Comparison of ENCODE assay signal across 17 cellular contexts in the genomic region with DNA sequence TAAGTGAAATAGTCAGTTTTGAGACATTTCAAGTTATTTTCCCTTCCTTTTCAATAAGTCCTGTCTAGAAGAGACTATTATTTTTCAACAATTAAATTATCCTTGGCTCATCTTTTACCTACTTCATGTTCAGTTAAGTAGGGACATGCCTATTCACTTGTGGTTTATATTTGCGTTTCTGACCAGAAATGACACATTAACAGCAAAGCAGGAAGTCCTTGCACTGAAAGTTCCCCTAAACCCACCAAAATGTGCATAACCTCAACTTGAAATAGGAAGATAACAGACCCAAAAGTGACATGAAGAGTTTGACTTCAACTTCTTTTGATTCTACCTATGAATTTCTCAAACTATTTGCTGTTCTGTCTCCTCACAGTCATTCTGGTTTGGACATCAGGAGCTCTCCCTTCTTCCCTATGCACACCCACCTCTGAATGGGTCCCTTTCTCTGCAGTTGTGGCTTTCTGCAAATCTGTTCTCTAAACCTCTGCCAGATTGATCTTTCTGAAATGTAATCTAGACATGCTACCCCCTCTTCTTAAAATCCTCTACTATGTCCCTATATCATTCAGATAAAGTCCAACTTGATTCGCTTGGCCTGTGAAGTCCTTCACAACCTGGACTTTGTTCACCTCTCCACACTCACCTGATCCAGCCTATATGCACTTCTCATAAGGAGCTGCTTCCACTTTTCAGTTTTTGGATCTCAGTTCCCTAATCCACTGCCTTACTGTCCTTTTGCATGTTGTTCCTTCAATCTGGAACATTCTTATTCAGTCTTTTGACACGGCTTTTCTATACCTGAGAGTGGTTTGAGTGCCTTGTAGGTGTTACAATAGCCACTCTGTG.
DNase-seq lines count a peak whose midpoint lies in the region; ATAC-seq and TF ChIP-seq lines count a peak whose summit lies in the region.
"Had no signal": no experiment of that assay in that cellular context is flagged by ENCODE, and none has a peak within 500 bp of the region (broad histone marks: within the 10 kb centered on the region; RNA-seq: fewer than 3 reads in every experiment).

No MANE protein-coding gene starts in this region.

- no peak overlapping the region for H3K4me3 ChIP-seq in OCI-LY1 (ENCODE audit: low read depth, low read length, poor library complexity, severe bottlenecking)
- H3K4me3 ChIP-seq: BLaER1, cardiac muscle cell, esophagus squamous epithelium, Peyer's patch had no signal

- no peak overlapping the region for H3K4me2 ChIP-seq in OCI-LY1 (ENCODE audit: low read length)
- H3K4me2 ChIP-seq: BLaER1 had no signal

- H3K36me3 ChIP-seq in OCI-LY1 (ENCODE audit: insufficient read depth, low read length) = no peaks in the 10 kb centered on the region
- H3K36me3 ChIP-seq: BLaER1, cardiac muscle cell, esophagus squamous epithelium, neutrophil, Peyer's patch had no signal

- H3K36me3 Mint-ChIP-seq in activated CD4-positive, alpha-beta T cell treated with anti-CD3 and anti-CD28 coated beads, Interleukin-2, amount 10 ng/mL, durations not matched to agents 24 days and 14 days (ENCODE audit: low read depth) = no peaks in the 10 kb centered on the region

- intact Hi-C loops in activated CD4-positive, alpha-beta T cell treated with anti-CD3 and anti-CD28 coated beads, Interleukin-2, amount 10 ng/mL, durations not matched to agents 24 days and 14 days (cut with micrococcal nuclease) = no loop called here

- no peaks in the 10 kb centered on the region for H3K27me3 ChIP-seq in OCI-LY1 (ENCODE audit: insufficient read depth, low read length)
- H3K27me3 ChIP-seq: BLaER1, cardiac muscle cell, esophagus squamous epithelium, neutrophil, Peyer's patch had no signal

- no peaks in the 10 kb centered on the region for H3K79me2 ChIP-seq in OCI-LY1 (ENCODE audit: insufficient read depth, low read length)

- ATAC-seq in GM18508 (IDR thresholded peaks at IDR 0.05; ENCODE audit: insufficient read depth, unreplicated experiment) (peak; percentile 96), GM21381 (IDR thresholded peaks at IDR 0.05; ENCODE audit: unreplicated experiment) (peak; percentile 92), HG03039 (IDR thresholded peaks at IDR 0.05; ENCODE audit: unreplicated experiment) (peak; percentile 62)

- H3K9ac ChIP-seq in OCI-LY1 (ENCODE audit: low read length) = no peak overlapping the region; the same call in 1 of the 2 replicates
- H3K9ac ChIP-seq: BLaER1 had no signal

- H3K4me1 Mint-ChIP-seq in activated CD4-positive, alpha-beta T cell treated with anti-CD3 and anti-CD28 coated beads, Interleukin-2, amount 10 ng/mL, durations not matched to agents 24 days and 14 days = no peaks in the 10 kb centered on the region

- no peaks in the 10 kb centered on the region for H4K20me1 ChIP-seq in OCI-LY1 (ENCODE audit: insufficient read depth, low read length)
- H4K20me1 ChIP-seq: BLaER1 had no signal

- H3F3A ChIP-seq in OCI-LY1 (ENCODE audit: insufficient read depth, low read length) = no peaks in the 10 kb centered on the region

- no peaks in the 10 kb centered on the region for H3K27me3 Mint-ChIP-seq in activated CD4-positive, alpha-beta T cell treated with anti-CD3 and anti-CD28 coated beads, Interleukin-2, amount 10 ng/mL, durations not matched to agents 24 days and 14 days

- no peak overlapping the region for H3K4me3 Mint-ChIP-seq in activated CD4-positive, alpha-beta T cell treated with anti-CD3 and anti-CD28 coated beads, Interleukin-2, amount 10 ng/mL, durations not matched to agents 24 days and 14 days
- H3K4me3 Mint-ChIP-seq: activated T-helper 1 cell treated with anti-CD3 and anti-CD28 coated beads, Interleukin-12 subunit alpha, Interleukin-12 subunit beta, Interleukin-2, Interleukin-4 antibody, amounts not matched to agents 30 ng/mL and 10 ng/mL and 1 ng/mL, durations not matched to agents 14 hours and 24 hours and 36 hours had no signal

- no peak overlapping the region for H3K27ac Mint-ChIP-seq in activated CD4-positive, alpha-beta T cell treated with anti-CD3 and anti-CD28 coated beads, Interleukin-2, amount 10 ng/mL, durations not matched to agents 24 days and 14 days
- H3K27ac Mint-ChIP-seq: activated T-helper 1 cell treated with anti-CD3 and anti-CD28 coated beads, Interleukin-12 subunit alpha, Interleukin-12 subunit beta, Interleukin-2, Interleukin-4 antibody, amounts not matched to agents 30 ng/mL and 10 ng/mL and 1 ng/mL, durations not matched to agents 14 hours and 24 hours and 36 hours had no signal

- no peaks in the 10 kb centered on the region for H3K9me3 Mint-ChIP-seq in activated CD4-positive, alpha-beta T cell treated with anti-CD3 and anti-CD28 coated beads, Interleukin-2, amount 10 ng/mL, durations not matched to agents 24 days and 14 days

- DNase-seq in NCI-H146 (lab: John Stamatoyannopoulos, UW) (no peak), NCI-H146 treated with DMSO at 0.1 percent for 48 hours (lab: John Stamatoyannopoulos, UW; ENCODE audit: unreplicated experiment) (no peak), NCI-H2107 (lab: John Stamatoyannopoulos, UW) (no peak)
- DNase-seq in activated CD4-positive, alpha-beta T cell treated with anti-CD3 and anti-CD28 coated beads, Interleukin-2, amount 10 ng/mL, durations not matched to agents 24 days and 14 days = no peak
- DNase-seq: esophagus squamous epithelium; NCI-H1694; Peyer's patch; stimulated activated CD4-positive, alpha-beta T cell treated with anti-CD3 and anti-CD28 coated beads, Interleukin-2, amount 100 ng/mL, for 48 hours; substantia nigra had no signal

- peak overlapping the region; percentile 86 for H2AFZ ChIP-seq in OCI-LY1 (ENCODE audit: low read length)

- H3K9me2 ChIP-seq in OCI-LY1 (ENCODE audit: low read depth, low read length) = no peaks in the 10 kb centered on the region

- H3K4me1 ChIP-seq in OCI-LY1 (ENCODE audit: insufficient read depth, low read length, severe bottlenecking) = peaks cover 12% of the 10 kb centered on the region
- H3K4me1 ChIP-seq: BLaER1, esophagus squamous epithelium, Peyer's patch had no signal

- no peaks in the 10 kb centered on the region for H3K9me3 ChIP-seq in OCI-LY1 (ENCODE audit: low read length)
- H3K9me3 ChIP-seq: BLaER1, esophagus squamous epithelium, neutrophil, Peyer's patch had no signal

- H3K27ac ChIP-seq in OCI-LY1 (ENCODE audit: low read depth, low read length, poor library complexity, severe bottlenecking) = peak overlapping the region; percentile 26
- H3K27ac ChIP-seq: BLaER1, cardiac muscle cell, esophagus squamous epithelium, neutrophil, Peyer's patch had no signal

- no peak for TF ChIP-seq CTCF in OCI-LY1 (IDR thresholded peaks at IDR 0.05; ENCODE audit: low read length)
